ENCODE assay signal across 1 cellular context in genomic region chr4:154490261-154490588, GRCh38.
TF ChIP-seq lines count a peak whose summit lies in the region.

No MANE protein-coding gene starts in this region.

TF ChIP-seq in H1, 55 proteins besides CTCF, POLR2A, EP300 and RAD21:
- peak; percentile 94 for TF ChIP-seq MAX (IDR thresholded peaks at IDR 0.05)
- peak in 1 of 2 experiments; percentile 67; a peak in 2 of 4 replicates for TF ChIP-seq HDAC2 (IDR thresholded peaks at IDR 0.05; ENCODE audit: borderline replicate concordance in 1 of 2, low read depth in 2 of 2, low read length in 2 of 2)
- TF ChIP-seq POLR2AphosphoS5 (IDR thresholded peaks at IDR 0.05; ENCODE audit: low read depth, low read length): no peak
- TF ChIP-seq KDM4A (IDR thresholded peaks at IDR 0.05; ENCODE audit: low read depth, low read length, severe bottlenecking): peak; percentile 96
- peak; percentile 15 for TF ChIP-seq ASH2L (IDR thresholded peaks at IDR 0.05; ENCODE audit: low read length)
- TF ChIP-seq E2F6 (IDR thresholded peaks at IDR 0.05): peak; percentile 27; the same call in 1 of the 2 replicates
